Comparison of ENCODE assay signal across 9 cellular contexts in genomic region chr19:55212447-55212846, GRCh38. TPM values are rescaled to one million over a fixed set of nuclear protein-coding genes. Genes with fewer than 3 reads are reported as not detected.
DNase-seq lines count a peak whose midpoint lies in the region; ATAC-seq and TF ChIP-seq lines count a peak whose summit lies in the region.
"Had no signal": no experiment of that assay in that cellular context is flagged by ENCODE, and none has a peak within 500 bp of the region (broad histone marks: within the 10 kb centered on the region; RNA-seq: fewer than 3 reads in every experiment).

No MANE protein-coding gene starts in this region.

- 83 to 86% methylated on average over 3 of the region's 3 CpGs for WGBS in lower leg skin, 2 donors
- WGBS in testis, 2 donors, result 83 to 89% methylated on average over 3 of the region's 3 CpGs

- no peak overlapping the region for H3K27ac Mint-ChIP-seq in naive thymus-derived CD4-positive, alpha-beta T cell

- DNase-seq in DMS153 (lab: John Stamatoyannopoulos, UW), result peak; percentile 91
- DNase-seq in MM.1S, result peak; percentile 82
- DNase-seq in activated T-cell treated with anti-CD3 and anti-CD28 coated beads for 24 hours (ENCODE audit: low read depth), result peak; percentile 15
- peak in 3 of 9 donors; percentile 10 to 34 (median 18) for DNase-seq in naive thymus-derived CD4-positive, alpha-beta T cell
- DNase-seq in lower leg skin (ENCODE audit: low spot score in 2 of 2), result no peak
- no peak for DNase-seq in testis

- H3K4me3 ChIP-seq in MM.1S (ENCODE audit: low read length), result no peak overlapping the region
- H3K4me3 ChIP-seq in naive thymus-derived CD4-positive, alpha-beta T cell (ENCODE audit: low read length), result no peak overlapping the region
- H3K4me3 ChIP-seq in lower leg skin (ENCODE audit: low read depth, poor library complexity, severe bottlenecking), result no peak overlapping the region
- H3K4me3 ChIP-seq in testis, result no peak overlapping the region

- peaks cover 7% of the 10 kb centered on the region for H3K4me1 ChIP-seq in MM.1S (ENCODE audit: low read length)
- peaks cover 0 to 10% of the 10 kb centered on the region in 2 donors for H3K4me1 ChIP-seq in naive thymus-derived CD4-positive, alpha-beta T cell (ENCODE audit: control insufficient read depth in 2 of 2, insufficient read depth in 2 of 2, low read length in 2 of 2)
- peaks cover 11% of the 10 kb centered on the region for H3K4me1 ChIP-seq in testis

- peaks cover 11 to 18% (median 12%) of the 10 kb centered on the region in 7 donors for H3K4me1 Mint-ChIP-seq in naive thymus-derived CD4-positive, alpha-beta T cell

- H3K9me3 Mint-ChIP-seq in naive thymus-derived CD4-positive, alpha-beta T cell, result peaks cover 6 to 37% (median 13%) of the 10 kb centered on the region in 11 donors

- H3K9me3 ChIP-seq in MM.1S (replicated peaks; ENCODE audit: insufficient read depth, low read length) (no peaks in the 10 kb centered on the region), testis (no peaks in the 10 kb centered on the region)
- H3K9me3 ChIP-seq in naive thymus-derived CD4-positive, alpha-beta T cell (ENCODE audit: control insufficient read depth in 2 of 3, low read length in 3 of 3), result peaks cover 0 to 8% (median 0%) of the 10 kb centered on the region in 3 experiments

- CTCF ChIA-PET in naive thymus-derived CD4-positive, alpha-beta T cell (lab: Charles Lee), result interaction anchor here (0.6 kb wide), 1 partner anchor 219 kb away, joined by 5 read pairs; no protein-coding TSS in a partner anchor

- H3F3A ChIP-seq in MM.1S (ENCODE audit: insufficient read depth, low read length), result no peaks in the 10 kb centered on the region

- H3K27me3 ChIP-seq in MM.1S (replicated peaks; ENCODE audit: insufficient read depth, low read length) (peaks cover 29% of the 10 kb centered on the region), testis (no peaks in the 10 kb centered on the region)
- H3K27me3 ChIP-seq in naive thymus-derived CD4-positive, alpha-beta T cell (ENCODE audit: control insufficient read depth in 2 of 2, insufficient read depth in 2 of 2, low read length in 2 of 2), result no peaks in the 10 kb centered on the region

- peaks cover 0 to 8% (median 0%) of the 10 kb centered on the region in 5 donors for H3K36me3 Mint-ChIP-seq in naive thymus-derived CD4-positive, alpha-beta T cell

- TF ChIP-seq CTCF in MM.1S (IDR thresholded peaks at IDR 0.05; ENCODE audit: low read length), result peak; percentile 96
- no peak for TF ChIP-seq CTCF in lower leg skin (IDR thresholded peaks at IDR 0.05)
- TF ChIP-seq CTCF in testis (IDR thresholded peaks at IDR 0.05), result no peak

- H4K20me1 ChIP-seq in MM.1S (ENCODE audit: insufficient read depth, low read length), result no peaks in the 10 kb centered on the region

- H3K36me3 ChIP-seq in MM.1S (replicated peaks; ENCODE audit: insufficient read depth, low read length), result no peaks in the 10 kb centered on the region
- H3K36me3 ChIP-seq in naive thymus-derived CD4-positive, alpha-beta T cell (ENCODE audit: control insufficient read depth in 2 of 3, insufficient read depth in 3 of 3, low read length in 3 of 3), result no peaks in the 10 kb centered on the region
- H3K36me3 ChIP-seq in testis (ENCODE audit: low read depth, missing control alignments), result no peaks in the 10 kb centered on the region

- TF ChIP-seq POLR2A in lower leg skin (IDR thresholded peaks at IDR 0.05) (no peak), testis (IDR thresholded peaks at IDR 0.05) (no peak)

- POLR2A ChIA-PET in naive thymus-derived CD4-positive, alpha-beta T cell (lab: Charles Lee), result no interaction called here

- H3K9me2 ChIP-seq in MM.1S (replicated peaks; ENCODE audit: insufficient read depth, low read length), result no peaks in the 10 kb centered on the region

- H3K4me2 ChIP-seq in MM.1S (ENCODE audit: low read depth, low read length), result no peak overlapping the region

- no peaks in the 10 kb centered on the region for H3K79me2 ChIP-seq in MM.1S (ENCODE audit: low read length)

- H3K4me3 Mint-ChIP-seq in naive thymus-derived CD4-positive, alpha-beta T cell, result no peak overlapping the region

- H2AFZ ChIP-seq in MM.1S (ENCODE audit: low read length), result no peak overlapping the region

- intact Hi-C loops in naive thymus-derived CD4-positive, alpha-beta T cell (cut with micrococcal nuclease), result loop anchor here in 1 of 2 donors (1.0 kb wide), 1 partner anchor 206 kb away; no protein-coding TSS in a partner anchor
- intact Hi-C loops in lower leg skin (cut with DNase I; ENCODE audit: low total_unique reads) (no loop called here), testis (cut with DNase I; ENCODE audit: low total_unique reads) (no loop called here)

- H3K27me3 Mint-ChIP-seq in naive thymus-derived CD4-positive, alpha-beta T cell, result peaks cover 8 to 41% (median 37%) of the 10 kb centered on the region in 5 donors

- no peak overlapping the region for H3K27ac ChIP-seq in MM.1S (ENCODE audit: low read length)
- no peak overlapping the region for H3K27ac ChIP-seq in naive thymus-derived CD4-positive, alpha-beta T cell (ENCODE audit: low read depth, low read length)
- H3K27ac ChIP-seq in testis, result no peak overlapping the region

- no peak overlapping the region for H3K9ac ChIP-seq in MM.1S (ENCODE audit: low read length)

- ATAC-seq in naive thymus-derived CD4-positive, alpha-beta T cell, result peak; percentile 40
- ATAC-seq in GM19328 (IDR thresholded peaks at IDR 0.05; ENCODE audit: unreplicated experiment), result no peak
- no peak for ATAC-seq in GM21515 (IDR thresholded peaks at IDR 0.05; ENCODE audit: unreplicated experiment)

RNA-seq across cellular contexts. Expression of gene PTPRH, which starts 3.1 kb away (rescaled TPM):
- under 1 TPM in 1 of 5 experiments, not detected in 4; 0.56 TPM for total RNA-seq in naive thymus-derived CD4-positive, alpha-beta T cell
- polyA plus RNA-seq in naive thymus-derived CD4-positive, alpha-beta T cell, result not detected
- 1 to 10 TPM in 1 of 4 donors, under 1 TPM in 3; 0.22 to 1.3 (median 0.52) TPM for total RNA-seq in lower leg skin
- total RNA-seq in testis, result 10 to 100 TPM in 1 of 2 donors, 1 to 10 TPM in 1; 6.0 to 11.3 TPM
- polyA plus RNA-seq in testis (ENCODE audit: insufficient read depth, low read depth, low replicate concordance), result 1.6 TPM

RNA-seq across cellular contexts. Expression of gene TMEM86B, which starts 16.1 kb away (rescaled TPM):
- 10 to 100 TPM; 10.4 to 24.1 (median 10.7) TPM for total RNA-seq in naive thymus-derived CD4-positive, alpha-beta T cell
- 1 to 10 TPM; 1.2 to 3.3 TPM for polyA plus RNA-seq in naive thymus-derived CD4-positive, alpha-beta T cell
- total RNA-seq in lower leg skin (1 to 10 TPM; 1.1 to 2.4 (median 1.6) TPM), testis (10 to 100 TPM; 13.4 to 13.9 TPM)
- 12.8 TPM for polyA plus RNA-seq in testis (ENCODE audit: insufficient read depth, low read depth, low replicate concordance)

RNA-seq across cellular contexts. Expression of gene SYT5, which starts 32.4 kb away (rescaled TPM):
- 1 to 10 TPM in 2 of 5 experiments, not detected in 3; 1.7 to 2.6 TPM for total RNA-seq in naive thymus-derived CD4-positive, alpha-beta T cell
- polyA plus RNA-seq in naive thymus-derived CD4-positive, alpha-beta T cell, result not detected
- total RNA-seq in lower leg skin (under 1 TPM in 3 of 4 donors, not detected in 1; 0.10 to 0.65 (median 0.26) TPM), testis (1 to 10 TPM; 1.6 to 5.0 TPM)
- polyA plus RNA-seq in testis (ENCODE audit: insufficient read depth, low read depth, low replicate concordance), result 11.7 TPM
- total RNA-seq: skeletal muscle tissue had no signal

RNA-seq across cellular contexts. Expression of gene DNAAF3, which starts 46.0 kb away (rescaled TPM):
- not detected for total RNA-seq in naive thymus-derived CD4-positive, alpha-beta T cell
- not detected for polyA plus RNA-seq in naive thymus-derived CD4-positive, alpha-beta T cell
- 10 to 100 TPM in 1 of 4 donors, 1 to 10 TPM in 1, under 1 TPM in 2; 0.71 to 10.3 (median 0.99) TPM for total RNA-seq in lower leg skin
- 100 to 1,000 TPM in 1 of 2 donors, 10 to 100 TPM in 1; 69.9 to 102 TPM for total RNA-seq in testis
- polyA plus RNA-seq in testis (ENCODE audit: insufficient read depth, low read depth, low replicate concordance), result 173 TPM
- total RNA-seq: skeletal muscle tissue had no signal

RNA-seq across cellular contexts. Expression of gene PPP6R1, which starts 46.4 kb away (rescaled TPM):
- 100 to 1,000 TPM; 151 to 223 (median 168) TPM for total RNA-seq in naive thymus-derived CD4-positive, alpha-beta T cell
- 100 to 1,000 TPM in 1 of 2 donors, 10 to 100 TPM in 1; 39.3 to 103 TPM for polyA plus RNA-seq in naive thymus-derived CD4-positive, alpha-beta T cell
- total RNA-seq in lower leg skin (10 to 100 TPM; 29.4 to 47.9 (median 37.5) TPM), testis (100 to 1,000 TPM; 178 to 179 TPM)
- 217 TPM for polyA plus RNA-seq in testis (ENCODE audit: insufficient read depth, low read depth, low replicate concordance)

Comparison
In these comparisons a context has a peak if more than half of its experiments do, and no peak if none do; other contexts are left out.
1. DNase-seq: peak in DMS153 (single experiment), MM.1S (single experiment) and activated T-cell treated with anti-CD3 and anti-CD28 coated beads for 24 hours (single experiment); none in lower leg skin (0 of 2) and testis (single experiment).